19 cellular contexts compared by ENCODE assay signal in the genomic region with DNA sequence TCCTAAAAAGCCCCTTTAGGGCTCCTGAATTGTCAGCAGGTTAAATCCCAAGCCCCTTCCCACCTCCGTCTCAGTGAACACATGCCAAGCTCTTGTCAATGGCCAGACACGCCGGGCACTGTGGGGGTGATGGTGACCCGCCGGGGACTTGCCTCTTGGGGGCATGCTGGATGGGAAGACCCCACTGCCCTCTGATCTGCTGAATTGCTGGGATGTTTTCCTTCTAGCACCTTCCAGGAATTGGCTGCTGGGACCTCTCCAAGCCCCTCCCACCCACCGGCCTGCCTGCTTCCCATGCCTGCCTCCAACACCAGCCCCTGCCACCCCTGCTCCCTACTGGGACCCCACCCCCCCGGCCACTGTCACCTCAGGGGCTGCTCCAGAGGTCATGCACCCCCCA.
DNase-seq lines count a peak whose midpoint lies in the region; ATAC-seq and TF ChIP-seq lines count a peak whose summit lies in the region.
"Had no signal": no experiment of that assay in that cellular context is flagged by ENCODE, and none has a peak within 500 bp of the region (broad histone marks: within the 10 kb centered on the region; RNA-seq: fewer than 3 reads in every experiment).

No MANE protein-coding gene starts in this region.

- peak overlapping the region; percentile 97 for H4K8ac ChIP-seq in neuronal stem cell (ENCODE audit: low read depth, low read length)

- peak overlapping the region; percentile 95 for H2AK5ac ChIP-seq in neuronal stem cell (ENCODE audit: low read depth, low read length)

- TF ChIP-seq CTCF in natural killer cell (IDR thresholded peaks at IDR 0.05) (no peak), chondrocyte (IDR thresholded peaks at IDR 0.05) (no peak), lower lobe of right lung (IDR thresholded peaks at IDR 0.05) (no peak)

- H3K23ac ChIP-seq in neuronal stem cell (ENCODE audit: low read depth, low read length, poor library complexity) = no peak overlapping the region

- H3K14ac ChIP-seq in neuronal stem cell (ENCODE audit: low read length) = no peak overlapping the region

- H3K4me3 Mint-ChIP-seq in natural killer cell treated with Interleukin-12 subunit alpha and Interleukin-12 subunit beta and Interleukin-15 and Interleukin-18, amount 100 ng/mL, for 72 hours = no peak overlapping the region
- H3K4me3 Mint-ChIP-seq in natural killer cell = no peak overlapping the region
- H3K4me3 Mint-ChIP-seq in chondrocyte (ENCODE audit: unreplicated experiment) = no peak overlapping the region
- H3K4me3 Mint-ChIP-seq: B cell; CD4-positive, alpha-beta T cell; CD8-positive, alpha-beta T cell had no signal

- H3K4me1 ChIP-seq in lower lobe of right lung (no peaks in the 10 kb centered on the region), neuronal stem cell (ENCODE audit: control insufficient read depth in 2 of 2, insufficient read depth in 1 of 2, low read depth in 1 of 2, low read length in 2 of 2) (peaks cover 12 to 18% of the 10 kb centered on the region in 2 donors)
- H3K4me1 ChIP-seq: A549, Caco-2 had no signal

- H2BK12ac ChIP-seq in neuronal stem cell (ENCODE audit: low read length) = no peak overlapping the region

- H3K79me1 ChIP-seq in neuronal stem cell (ENCODE audit: low read depth, low read length) = no peaks in the 10 kb centered on the region

- no peaks in the 10 kb centered on the region for H3K36me3 Mint-ChIP-seq in natural killer cell treated with Interleukin-12 subunit alpha and Interleukin-12 subunit beta and Interleukin-15 and Interleukin-18, amount 100 ng/mL, for 72 hours
- H3K36me3 Mint-ChIP-seq in natural killer cell = no peaks in the 10 kb centered on the region
- peaks cover 3% of the 10 kb centered on the region for H3K36me3 Mint-ChIP-seq in chondrocyte (ENCODE audit: low read depth)
- H3K36me3 Mint-ChIP-seq: CD8-positive, alpha-beta T cell had no signal

- no peak for ATAC-seq in natural killer cell treated with Interleukin-12 subunit alpha and Interleukin-12 subunit beta and Interleukin-15 and Interleukin-18, amount 100 ng/mL, for 72 hours
- ATAC-seq in natural killer cell (no peak), lower lobe of right lung (no peak)
- ATAC-seq: A549; CD8-positive, alpha-beta T cell had no signal

- intact Hi-C loops in natural killer cell (cut with micrococcal nuclease) (no loop called here), lower lobe of right lung (cut with DNase I) (no loop called here)

- no peak overlapping the region for H3K27ac ChIP-seq in lower lobe of right lung
- H3K27ac ChIP-seq in neuronal stem cell (replicated peaks; ENCODE audit: low read length) = no peak overlapping the region
- H3K27ac ChIP-seq: 22Rv1, A549, C4-2B had no signal

- H3K18ac ChIP-seq in neuronal stem cell (ENCODE audit: low read length) = peak overlapping the region; percentile 82

- no peak overlapping the region for H3K4ac ChIP-seq in neuronal stem cell (ENCODE audit: low read length)

- no peak overlapping the region for H2AFZ ChIP-seq in neuronal stem cell (ENCODE audit: low read length)

- DNase-seq in natural killer cell treated with Interleukin-12 subunit alpha and Interleukin-12 subunit beta and Interleukin-15 and Interleukin-18, amount 100 ng/mL, for 72 hours (ENCODE audit: low spot score) = peak; percentile 40
- no peak for DNase-seq in natural killer cell
- peak; percentile 68 for DNase-seq in chondrocyte (ENCODE audit: low spot score)
- peak; percentile 30 for DNase-seq in lower lobe of right lung
- no peak for DNase-seq in neuronal stem cell (ENCODE audit: low spot score)
- DNase-seq in cortex of kidney (lab: John Stamatoyannopoulos, UW) = no peak
- no peak for DNase-seq in activated effector memory CD4-positive, alpha-beta T cell treated with anti-CD3 and anti-CD28 coated beads, Interleukin-2, amount 50 U/mL, for 16 hours
- DNase-seq in activated effector memory CD4-positive, alpha-beta T cell treated with Interleukin-2 at 50 U/mL for 16 hours = no peak
- DNase-seq: AML-193; Caco-2; Calu3; CD4-positive, alpha-beta T cell; CD8-positive, alpha-beta T cell; DMS79 treated with DMSO at 0.1 percent for 48 hours; GF-D8 had no signal

- H3K9ac ChIP-seq in neuronal stem cell (ENCODE audit: low read depth, low read length, poor library complexity) = no peak overlapping the region

- H3K4me3 ChIP-seq in lower lobe of right lung (no peak overlapping the region), neuronal stem cell (ENCODE audit: low read length in 2 of 2) (no peak overlapping the region)
- H3K4me3 ChIP-seq: A549 had no signal

- no peaks in the 10 kb centered on the region for H3K27me3 Mint-ChIP-seq in natural killer cell treated with Interleukin-12 subunit alpha and Interleukin-12 subunit beta and Interleukin-15 and Interleukin-18, amount 100 ng/mL, for 72 hours
- H3K27me3 Mint-ChIP-seq in natural killer cell (ENCODE audit: low read depth in 2 of 2) (no peaks in the 10 kb centered on the region), chondrocyte (ENCODE audit: low read depth) (peaks cover 2% of the 10 kb centered on the region)
- H3K27me3 Mint-ChIP-seq: B cell; CD4-positive, alpha-beta T cell had no signal

- peak overlapping the region; percentile 65 for H2BK15ac ChIP-seq in neuronal stem cell (ENCODE audit: low read length)

- H2BK120ac ChIP-seq in neuronal stem cell (ENCODE audit: low read depth, low read length) = peak overlapping the region; percentile 20

- no peaks in the 10 kb centered on the region for H3K9me3 Mint-ChIP-seq in natural killer cell treated with Interleukin-12 subunit alpha and Interleukin-12 subunit beta and Interleukin-15 and Interleukin-18, amount 100 ng/mL, for 72 hours
- H3K9me3 Mint-ChIP-seq in natural killer cell (peaks cover 0 to 4% of the 10 kb centered on the region in 2 donors), chondrocyte (ENCODE audit: low read depth) (peaks cover 15% of the 10 kb centered on the region)

- H2BK5ac ChIP-seq in neuronal stem cell (ENCODE audit: low read length) = peak overlapping the region; percentile 89

- H3K4me1 Mint-ChIP-seq in natural killer cell treated with Interleukin-12 subunit alpha and Interleukin-12 subunit beta and Interleukin-15 and Interleukin-18, amount 100 ng/mL, for 72 hours (ENCODE audit: low read depth in 2 of 2) = no peaks in the 10 kb centered on the region
- H3K4me1 Mint-ChIP-seq in natural killer cell = no peaks in the 10 kb centered on the region
- peaks cover 6% of the 10 kb centered on the region for H3K4me1 Mint-ChIP-seq in chondrocyte (ENCODE audit: low read depth)
- H3K4me1 Mint-ChIP-seq: B cell had no signal

- H3K27me3 ChIP-seq in lower lobe of right lung (ENCODE audit: low read depth) (no peaks in the 10 kb centered on the region), neuronal stem cell (ENCODE audit: control insufficient read depth in 3 of 3, insufficient read depth in 3 of 3, low read depth in 1 of 3, low read length in 3 of 3) (no peaks in the 10 kb centered on the region)

- no peak overlapping the region for H3K27ac Mint-ChIP-seq in natural killer cell treated with Interleukin-12 subunit alpha and Interleukin-12 subunit beta and Interleukin-15 and Interleukin-18, amount 100 ng/mL, for 72 hours
- H3K27ac Mint-ChIP-seq in natural killer cell (no peak overlapping the region), chondrocyte (ENCODE audit: unreplicated experiment) (no peak overlapping the region)
- H3K27ac Mint-ChIP-seq: B cell; CD4-positive, alpha-beta T cell; CD8-positive, alpha-beta T cell had no signal

- H3K9me3 ChIP-seq in lower lobe of right lung (peaks cover 17% of the 10 kb centered on the region), neuronal stem cell (replicated peaks in 1 of 2; ENCODE audit: control insufficient read depth in 2 of 2, insufficient read depth in 1 of 2, low read depth in 1 of 2, low read length in 2 of 2) (peaks cover 26 to 33% of the 10 kb centered on the region in 2 donors)

- H3K36me3 ChIP-seq in lower lobe of right lung (no peaks in the 10 kb centered on the region), neuronal stem cell (replicated peaks in 1 of 2; ENCODE audit: control insufficient read depth in 2 of 2, insufficient read depth in 2 of 2, low read length in 2 of 2) (no peaks in the 10 kb centered on the region)

- WGBS in neuronal stem cell (ENCODE audit: extremely low coverage in 2 of 2, insufficient read length in 2 of 2, insufficient replicate concordance in 1 of 2), 2 donors = no CpG with 5 or more reads among the region's 7 CpGs

- H4K91ac ChIP-seq in neuronal stem cell (ENCODE audit: low read depth, low read length, poor library complexity) = no peak overlapping the region

- no peak overlapping the region for H3K4me2 ChIP-seq in neuronal stem cell (ENCODE audit: insufficient read depth, low read length, poor library complexity, severe bottlenecking)
- H3K4me2 ChIP-seq: A549 had no signal

Comparison
In these comparisons a context has a peak if more than half of its experiments do, and no peak if none do; other contexts are left out.
1. DNase-seq: peak in natural killer cell treated with Interleukin-12 subunit alpha and Interleukin-12 subunit beta and Interleukin-15 and Interleukin-18, amount 100 ng/mL, for 72 hours (single experiment), chondrocyte (single experiment) and lower lobe of right lung (single experiment); none in natural killer cell (single experiment), neuronal stem cell (single experiment), cortex of kidney (single experiment), activated effector memory CD4-positive, alpha-beta T cell treated with anti-CD3 and anti-CD28 coated beads, Interleukin-2, amount 50 U/mL, for 16 hours (single experiment) and activated effector memory CD4-positive, alpha-beta T cell treated with Interleukin-2 at 50 U/mL for 16 hours (single experiment).